In the genomic region with DNA sequence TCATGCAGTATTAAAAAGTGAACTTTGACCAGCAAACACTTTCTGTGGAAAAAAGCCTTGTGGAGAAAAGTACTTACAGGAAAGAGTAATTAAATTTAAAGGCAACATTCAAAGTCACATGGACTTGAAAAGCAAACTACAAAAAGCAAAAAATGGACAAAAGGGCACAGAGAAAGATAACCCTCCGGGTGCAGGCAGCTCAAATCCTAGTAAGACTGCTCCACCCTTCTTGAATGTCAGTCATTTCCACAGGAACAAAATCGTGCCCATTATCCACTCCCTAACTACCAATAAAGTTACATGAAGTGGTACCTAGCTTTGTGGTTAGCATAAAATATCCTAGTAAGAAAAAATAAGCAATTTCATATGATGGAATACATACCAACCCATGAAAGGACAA, we compare ENCODE assay signal across 2 cellular contexts.
TF ChIP-seq lines count a peak whose summit lies in the region.

No MANE protein-coding gene starts in this region.

TF ChIP-seq in HepG2, 621 proteins besides CTCF, POLR2A, EP300 and RAD21:
- no peak for TF ChIP-seq ZSCAN25 (CRISPR knock-in tag; IDR thresholded peaks at IDR 0.05)
- TF ChIP-seq HNF4A (CRISPR knock-in tag; IDR thresholded peaks at IDR 0.05) = 0 out of 2 replicates have a peak, but pooled peaks have one; percentile 8
- no peak for TF ChIP-seq PAF1 (CRISPR knock-in tag; IDR thresholded peaks at IDR 0.05)
- TF ChIP-seq TERF1 (CRISPR knock-in tag; IDR thresholded peaks at IDR 0.05) = no peak
- TF ChIP-seq ASH2L (IDR thresholded peaks at IDR 0.05; ENCODE audit: insufficient read length, low read depth, low read length) = no peak
- TF ChIP-seq MIER3 (CRISPR knock-in tag; IDR thresholded peaks at IDR 0.05; ENCODE audit: borderline replicate concordance) = no peak
- no peak for TF ChIP-seq ZBTB20 (CRISPR knock-in tag; IDR thresholded peaks at IDR 0.05; ENCODE audit: borderline replicate concordance, low read depth)
- TF ChIP-seq CENPX (CRISPR knock-in tag; IDR thresholded peaks at IDR 0.05) = no peak
TF ChIP-seq in HepG2: peak in this region for 1.

TF ChIP-seq in GM12891, 5 proteins besides CTCF, POLR2A, EP300 and RAD21:
- TF ChIP-seq POLR2AphosphoS5 (IDR thresholded peaks at IDR 0.05; ENCODE audit: low read depth, low read length) (no peak), PAX5 (IDR thresholded peaks at IDR 0.05; ENCODE audit: insufficient read depth, low read length, severe bottlenecking) (no peak), TAF1 (IDR thresholded peaks at IDR 0.05; ENCODE audit: low read depth, low read length) (no peak), SPI1 (IDR thresholded peaks at IDR 0.05; ENCODE audit: low read depth, low read length) (no peak), POU2F2 (IDR thresholded peaks at IDR 0.05; ENCODE audit: low read depth, low read length) (no peak)
